Comparison of ENCODE assay signal across 9 cellular contexts in genomic region chr1:26162220-26162703, GRCh38. TPM values are rescaled to one million over a fixed set of nuclear protein-coding genes. Genes with fewer than 3 reads are reported as not detected.
DNase-seq lines count a peak whose midpoint lies in the region; ATAC-seq and TF ChIP-seq lines count a peak whose summit lies in the region.
"Had no signal": no experiment of that assay in that cellular context is flagged by ENCODE, and none has a peak within 500 bp of the region (broad histone marks: within the 10 kb centered on the region; RNA-seq: fewer than 3 reads in every experiment).

No MANE protein-coding gene starts in this region.

- no peak overlapping the region for H3K27ac ChIP-seq in ascending aorta
- H3K27ac ChIP-seq in left lung: no peak overlapping the region
- H3K27ac ChIP-seq in tibial artery: peak overlapping the region in 1 of 2 donors; percentile 43

- TF ChIP-seq CTCF in ascending aorta (IDR thresholded peaks at IDR 0.05) (no peak), left lung (IDR thresholded peaks at IDR 0.05) (no peak), tibial artery (IDR thresholded peaks at IDR 0.05) (no peak)

- peaks cover 63% of the 10 kb centered on the region for H3K27me3 Mint-ChIP-seq in activated CD8-positive, alpha-beta memory T cell treated with anti-CD3 and anti-CD28 coated beads, Interleukin-2, amount 10 ng/mL, durations not matched to agents 7 days and 5 days

- H3K27me3 ChIP-seq in ascending aorta (no peaks in the 10 kb centered on the region), left lung (peaks cover 0 to 72% of the 10 kb centered on the region in 2 donors), tibial artery (peaks cover 0 to 28% of the 10 kb centered on the region in 2 donors)

- H3K36me3 ChIP-seq in ascending aorta (no peaks in the 10 kb centered on the region), left lung (no peaks in the 10 kb centered on the region), tibial artery (no peaks in the 10 kb centered on the region)

- peaks cover 6 to 8% of the 10 kb centered on the region in 2 donors for H3K4me1 ChIP-seq in ascending aorta
- H3K4me1 ChIP-seq in left lung: peaks cover 0 to 30% of the 10 kb centered on the region in 2 donors
- H3K4me1 ChIP-seq in tibial artery: peaks cover 0 to 28% (median 20%) of the 10 kb centered on the region in 4 donors

- DNase-seq in activated CD8-positive, alpha-beta memory T cell treated with anti-CD3 and anti-CD28 coated beads, Interleukin-2, amount 10 ng/mL, durations not matched to agents 7 days and 5 days: no peak
- no peak for DNase-seq in activated CD8-positive, alpha-beta memory T cell treated with anti-CD3 and anti-CD28 coated beads, Interleukin-2, amount 50 U/mL, for 48 hours
- DNase-seq in ascending aorta (ENCODE audit: low spot score in 2 of 2) (no peak), left lung (no peak), tibial artery (no peak)

- peaks cover 23% of the 10 kb centered on the region for H3K4me1 Mint-ChIP-seq in activated CD8-positive, alpha-beta memory T cell treated with anti-CD3 and anti-CD28 coated beads, Interleukin-2, amount 10 ng/mL, durations not matched to agents 7 days and 5 days

- ATAC-seq in activated CD8-positive, alpha-beta memory T cell treated with anti-CD3 and anti-CD28 coated beads, Interleukin-2, amount 10 ng/mL, durations not matched to agents 7 days and 5 days: no peak
- ATAC-seq in left lung (no peak), GM21717 (IDR thresholded peaks at IDR 0.05; ENCODE audit: unreplicated experiment) (no peak), GM21723 (IDR thresholded peaks at IDR 0.05; ENCODE audit: unreplicated experiment) (no peak), HG02610 (IDR thresholded peaks at IDR 0.05; ENCODE audit: unreplicated experiment) (no peak)

- intact Hi-C loops in ascending aorta (cut with DNase I) (loop anchor here (5.0 to 10.0 kb wide), 3 partner anchors 125 to 1520 kb away; partner anchors contain the start of genes DHDDS and SRRM1), left lung (cut with DNase I) (loop anchor here in 1 of 2 donors (10.0 kb wide), 1 partner anchor 127 kb away; no protein-coding TSS in a partner anchor), tibial artery (cut with DNase I; ENCODE audit: low total_unique reads) (loop anchor here (5.0 kb wide), 1 partner anchor 50 kb away; the partner anchor contains the start of gene PDIK1L)

- CTCF ChIA-PET in activated CD8-positive, alpha-beta memory T cell treated with anti-CD3 and anti-CD28 coated beads, Interleukin-2, amount 10 ng/mL, durations not matched to agents 7 days and 5 days (lab: Charles Lee): interaction anchor here (1.0 to 3.8 kb wide), 7 partner anchors 17 to 255 kb away, joined by 3 to 14 read pairs (median 4); no protein-coding TSS in a partner anchor

- H3K27ac Mint-ChIP-seq in activated CD8-positive, alpha-beta memory T cell treated with anti-CD3 and anti-CD28 coated beads, Interleukin-2, amount 10 ng/mL, durations not matched to agents 7 days and 5 days: no peak overlapping the region

- H3K9me3 ChIP-seq in ascending aorta (no peaks in the 10 kb centered on the region), left lung (no peaks in the 10 kb centered on the region), tibial artery (no peaks in the 10 kb centered on the region)

- H3K36me3 Mint-ChIP-seq in activated CD8-positive, alpha-beta memory T cell treated with anti-CD3 and anti-CD28 coated beads, Interleukin-2, amount 10 ng/mL, durations not matched to agents 7 days and 5 days: no peaks in the 10 kb centered on the region

- H3K4me3 ChIP-seq in ascending aorta (peak overlapping the region; percentile 59 to 76), left lung (peak overlapping the region; percentile 29 to 53), tibial artery (peak overlapping the region; percentile 52 to 63)

- H3K9me3 Mint-ChIP-seq in activated CD8-positive, alpha-beta memory T cell treated with anti-CD3 and anti-CD28 coated beads, Interleukin-2, amount 10 ng/mL, durations not matched to agents 7 days and 5 days (ENCODE audit: low read depth): no peaks in the 10 kb centered on the region

- peak overlapping the region; percentile 48 for H3K4me3 Mint-ChIP-seq in activated CD8-positive, alpha-beta memory T cell treated with anti-CD3 and anti-CD28 coated beads, Interleukin-2, amount 10 ng/mL, durations not matched to agents 7 days and 5 days

RNA-seq across cellular contexts. Expression of gene FAM110D, which starts 3.4 kb away (rescaled TPM):
- total RNA-seq in activated CD8-positive, alpha-beta memory T cell treated with anti-CD3 and anti-CD28 coated beads, Interleukin-2, amount 10 ng/mL, durations not matched to agents 7 days and 5 days: not detected
- total RNA-seq in ascending aorta (60.0 TPM), left lung (1 to 10 TPM; 2.3 to 5.1 TPM)
- total RNA-seq: renal cortical epithelial cell had no signal

RNA-seq across cellular contexts. Expression of gene C1orf232, which starts 6.5 kb away (rescaled TPM):
- total RNA-seq in activated CD8-positive, alpha-beta memory T cell treated with anti-CD3 and anti-CD28 coated beads, Interleukin-2, amount 10 ng/mL, durations not matched to agents 7 days and 5 days: not detected
- total RNA-seq in ascending aorta (not detected), left lung (not detected)
- total RNA-seq: renal cortical epithelial cell had no signal

RNA-seq across cellular contexts. Expression of gene ZNF593, which starts 7.4 kb away (rescaled TPM):
- 10 to 100 TPM; 40.1 to 48.1 TPM for total RNA-seq in activated CD8-positive, alpha-beta memory T cell treated with anti-CD3 and anti-CD28 coated beads, Interleukin-2, amount 10 ng/mL, durations not matched to agents 7 days and 5 days
- total RNA-seq in ascending aorta: 90.0 TPM
- 10 to 100 TPM; 23.2 to 32.2 TPM for total RNA-seq in left lung

RNA-seq across cellular contexts. Expression of gene ZNF593OS, which starts 9.4 kb away (rescaled TPM):
- total RNA-seq in activated CD8-positive, alpha-beta memory T cell treated with anti-CD3 and anti-CD28 coated beads, Interleukin-2, amount 10 ng/mL, durations not matched to agents 7 days and 5 days: not detected
- total RNA-seq in ascending aorta: not detected
- not detected for total RNA-seq in left lung
- total RNA-seq: renal cortical epithelial cell had no signal

RNA-seq across cellular contexts. Expression of gene CNKSR1, which starts 15.0 kb away (rescaled TPM):
- 1 to 10 TPM; 1.4 to 1.5 TPM for total RNA-seq in activated CD8-positive, alpha-beta memory T cell treated with anti-CD3 and anti-CD28 coated beads, Interleukin-2, amount 10 ng/mL, durations not matched to agents 7 days and 5 days
- total RNA-seq in ascending aorta (not detected), left lung (10 to 100 TPM; 17.2 to 32.9 TPM)
